Comparison of ENCODE assay signal across 19 cellular contexts in genomic region chr15:68224108-68224507, GRCh38.
"Had no signal": no experiment of that assay in that cellular context is flagged by ENCODE, and none has a peak within 500 bp of the region (broad histone marks: within the 10 kb centered on the region; RNA-seq: fewer than 3 reads in every experiment).

No MANE protein-coding gene starts in this region.

- H3K27me3 ChIP-seq: left lung, sigmoid colon, testis, upper lobe of left lung had no signal

- H3K4me3 Mint-ChIP-seq: activated naive CD4-positive, alpha-beta T cell treated with anti-CD3 and anti-CD28 coated beads, Interleukin-2, amount 10 ng/mL, durations not matched to agents 7 days and 5 days; dendritic cell treated with granulocyte-macrophage colony-stimulating factor and Interleukin-4, amounts not matched to agents 40 ng/mL and 50 ng/mL, for 4 days; nephron had no signal

- H3K9me3 Mint-ChIP-seq: activated naive CD4-positive, alpha-beta T cell treated with anti-CD3 and anti-CD28 coated beads, Interleukin-2, amount 10 ng/mL, durations not matched to agents 7 days and 5 days; activated T-cell treated with anti-CD3 and anti-CD28 coated beads, Interleukin-2, amount 50 U/mL, for 72 hours; dendritic cell treated with granulocyte-macrophage colony-stimulating factor and Interleukin-4, amounts not matched to agents 40 ng/mL and 50 ng/mL, for 4 days; stimulated activated naive B cell treated with anti-CD40 and anti-IgM and Interleukin-4, amounts not matched to agents 10 μg/mL and 1 μg/mL and 100 μg/mL, for 72 hours; T-cell had no signal

- H3K36me3 ChIP-seq: left lung, sigmoid colon, upper lobe of left lung had no signal

- H3K9ac ChIP-seq: parathyroid adenoma had no signal

- H3K36me3 Mint-ChIP-seq: T-cell had no signal

- H3K9me3 ChIP-seq: left lung, sigmoid colon, testis, upper lobe of left lung had no signal

- H3K79me2 ChIP-seq: parathyroid adenoma had no signal

- H3K4me3 ChIP-seq: left lung, sigmoid colon, testis, upper lobe of left lung had no signal

- H2AFZ ChIP-seq: parathyroid adenoma had no signal

- H3K27ac ChIP-seq: left lung, parathyroid adenoma, sigmoid colon, testis, upper lobe of left lung had no signal

- H3K27me3 Mint-ChIP-seq: activated naive CD4-positive, alpha-beta T cell treated with anti-CD3 and anti-CD28 coated beads, Interleukin-2, amount 10 ng/mL, durations not matched to agents 7 days and 5 days; dendritic cell treated with granulocyte-macrophage colony-stimulating factor and Interleukin-4, amounts not matched to agents 40 ng/mL and 50 ng/mL, for 4 days; stimulated activated naive B cell treated with anti-CD40 and anti-IgM and Interleukin-4, amounts not matched to agents 10 μg/mL and 1 μg/mL and 100 μg/mL, for 72 hours; T-cell had no signal

- ATAC-seq: activated T-cell treated with anti-CD3 and anti-CD28 coated beads, Interleukin-2, amount 50 U/mL, for 72 hours; left lung; stimulated activated naive B cell treated with anti-CD40 and anti-IgM and Interleukin-4, amounts not matched to agents 10 μg/mL and 1 μg/mL and 100 μg/mL, for 72 hours; T-cell had no signal

- DNase-seq: activated effector memory CD4-positive, alpha-beta T cell treated with anti-CD3 and anti-CD28 coated beads, Interleukin-2, amount 50 U/mL, for 16 hours; activated T-cell treated with anti-CD3 and anti-CD28 coated beads, Interleukin-2, amount 50 U/mL, for 72 hours; caudate nucleus; effector memory CD4-positive, alpha-beta T cell; foreskin melanocyte; left lung; mammary epithelial cell; stimulated activated CD4-positive, alpha-beta T cell treated with anti-CD3 and anti-CD28 coated beads, Interleukin-2, amount 100 ng/mL, for 48 hours; stimulated activated CD8-positive, alpha-beta memory T cell treated with anti-CD3 and anti-CD28 coated beads, Interleukin-4, amount 100 ng/mL, for 48 hours; stimulated activated naive B cell treated with anti-CD40 and anti-IgM and Interleukin-4, amounts not matched to agents 10 μg/mL and 1 μg/mL and 100 μg/mL, for 72 hours; T-cell; T-helper 9 cell; testis; upper lobe of left lung had no signal

- H3K27ac Mint-ChIP-seq: dendritic cell treated with granulocyte-macrophage colony-stimulating factor and Interleukin-4, amounts not matched to agents 40 ng/mL and 50 ng/mL, for 4 days; nephron had no signal
